In genomic region chr19:10450191-10450852, GRCh38 we compare ENCODE assay signal across 18 cellular contexts.
"Had no signal": no experiment of that assay in that cellular context is flagged by ENCODE, and none has a peak within 500 bp of the region (broad histone marks: within the 10 kb centered on the region; RNA-seq: fewer than 3 reads in every experiment).

No MANE protein-coding gene starts in this region.

- H3K36me3 ChIP-seq: neutrophil had no signal

- H3K27ac Mint-ChIP-seq: memory B cell, naive B cell, nephron had no signal

- H3K4me1 ChIP-seq: foreskin keratinocyte, left ventricle myocardium inferior, lower lobe of right lung, tibial artery, upper lobe of right lung, vagina had no signal

- ATAC-seq: left cardiac atrium had no signal

- H3K27me3 ChIP-seq: hepatocyte, tibial artery, upper lobe of right lung, vagina had no signal

- H3K9me3 ChIP-seq: left ventricle myocardium inferior, lower lobe of right lung, neutrophil, tibial artery, upper lobe of right lung, vagina had no signal

- H3K4me3 Mint-ChIP-seq: memory B cell, nephron had no signal

- H3K27ac ChIP-seq: foreskin keratinocyte, hepatocyte, left ventricle myocardium inferior, lower lobe of right lung, neutrophil, tibial artery, upper lobe of right lung, vagina had no signal

- H3K9me3 Mint-ChIP-seq: memory B cell, nephron had no signal

- DNase-seq: effector memory CD4-positive, alpha-beta T cell; foreskin keratinocyte; head of caudate nucleus; left cardiac atrium; left ventricle myocardium inferior; lower lobe of right lung; midbrain; naive B cell; posterior cingulate gyrus; stimulated activated CD4-positive, alpha-beta T cell treated with anti-CD3 and anti-CD28 coated beads, Interleukin-12 subunit alpha, Interleukin-12 subunit beta, amount 100 ng/mL, for 4 hours; stimulated activated naive CD4-positive, alpha-beta T cell treated with Interleukin-2 at 50 U/mL for 16 hours; tibial artery; upper lobe of right lung had no signal

- H3K36me3 Mint-ChIP-seq: naive B cell had no signal

- H3K4me3 ChIP-seq: hepatocyte, left ventricle myocardium inferior, lower lobe of right lung, tibial artery, upper lobe of right lung, vagina had no signal
